In genomic region chr5:62494772-62495171, GRCh38 we compare ENCODE assay signal across 18 cellular contexts.
A peak's percentile ranks its signal among the peaks of the same experiment; 100 is the strongest.
DNase-seq lines count a peak whose midpoint lies in the region; ATAC-seq and TF ChIP-seq lines count a peak whose summit lies in the region.
"Had no signal": no experiment of that assay in that cellular context is flagged by ENCODE, and none has a peak within 500 bp of the region (broad histone marks: within the 10 kb centered on the region; RNA-seq: fewer than 3 reads in every experiment).

No MANE protein-coding gene starts in this region.

- no peaks in the 10 kb centered on the region for H3K79me2 ChIP-seq in OCI-LY1 (ENCODE audit: insufficient read depth, low read length)

- H3K4me1 ChIP-seq in OCI-LY1 (ENCODE audit: insufficient read depth, low read length, severe bottlenecking): peaks cover 18% of the 10 kb centered on the region

- H3K9me2 ChIP-seq in OCI-LY1 (ENCODE audit: low read depth, low read length): no peaks in the 10 kb centered on the region

- in situ Hi-C loops in KBM-7 (cut with MboI; ENCODE audit: low pct_unique_long_range_greater_than_20kb, low sequenced_read_pairs): no loop called here

- 0 out of 2 replicates have a peak overlapping the region, but pooled peaks have one; percentile 3 for H3K4me2 ChIP-seq in OCI-LY1 (ENCODE audit: low read length)

- H3K27ac ChIP-seq in OCI-LY1 (ENCODE audit: low read depth, low read length, poor library complexity, severe bottlenecking): no peak overlapping the region

- H3K36me3 ChIP-seq in OCI-LY1 (ENCODE audit: insufficient read depth, low read length): peaks cover 27% of the 10 kb centered on the region; the same call in 1 of the 2 replicates

- no peak overlapping the region for H2AFZ ChIP-seq in OCI-LY1 (ENCODE audit: low read length)

- no peaks in the 10 kb centered on the region for H4K20me1 ChIP-seq in OCI-LY1 (ENCODE audit: insufficient read depth, low read length)

- H3K9ac ChIP-seq in OCI-LY1 (ENCODE audit: low read length): no peak overlapping the region

- H3K4me3 ChIP-seq in OCI-LY1 (ENCODE audit: low read depth, low read length, poor library complexity, severe bottlenecking): no peak overlapping the region

- DNase-seq in NOMO-1 treated with DMSO at 0.1 percent for 48 hours (lab: John Stamatoyannopoulos, UW; ENCODE audit: unreplicated experiment) (peak; percentile 8), NOMO-1 treated with dmso at 0.1 percent for 144 hours (lab: John Stamatoyannopoulos, UW; ENCODE audit: unreplicated experiment) (no peak), KBM-7 (peak; percentile 50), NCI-H146 (lab: John Stamatoyannopoulos, UW) (no peak), NCI-H1436 (lab: John Stamatoyannopoulos, UW) (no peak)
- DNase-seq: 8988T; DMS 273 treated with DMSO at 0.1 percent for 48 hours; DND-41; MV-4-11; NCI-H1436 treated with DMSO at 0.1 percent for 48 hours; NCI-H2029 treated with DMSO at 0.1 percent for 48 hours; NCI-H748 treated with DMSO at 0.1 percent for 48 hours; NK-92 treated with Interleukin-12 subunit alpha and Interleukin-12 subunit beta, amount 100 ng/mL, for 24 hours; SW 1271; T-helper 2 cell had no signal

- H3K27me3 ChIP-seq in OCI-LY1 (ENCODE audit: insufficient read depth, low read length): no peaks in the 10 kb centered on the region

- no peak for TF ChIP-seq CTCF in OCI-LY1 (IDR thresholded peaks at IDR 0.05; ENCODE audit: low read length)

- ATAC-seq in HG03378 (IDR thresholded peaks at IDR 0.05; ENCODE audit: unreplicated experiment): no peak
- no peak for ATAC-seq in HG03469 (IDR thresholded peaks at IDR 0.05; ENCODE audit: unreplicated experiment)

- no peaks in the 10 kb centered on the region for H3K9me3 ChIP-seq in OCI-LY1 (ENCODE audit: low read length)

- H3F3A ChIP-seq in OCI-LY1 (ENCODE audit: insufficient read depth, low read length): no peaks in the 10 kb centered on the region

Comparison
In these comparisons a context has a peak if more than half of its experiments do, and no peak if none do; other contexts are left out.
1. DNase-seq: peak in NOMO-1 treated with DMSO at 0.1 percent for 48 hours (single experiment) and KBM-7 (single experiment); none in NOMO-1 treated with dmso at 0.1 percent for 144 hours (single experiment), NCI-H146 (single experiment) and NCI-H1436 (single experiment).